In the genomic region with DNA sequence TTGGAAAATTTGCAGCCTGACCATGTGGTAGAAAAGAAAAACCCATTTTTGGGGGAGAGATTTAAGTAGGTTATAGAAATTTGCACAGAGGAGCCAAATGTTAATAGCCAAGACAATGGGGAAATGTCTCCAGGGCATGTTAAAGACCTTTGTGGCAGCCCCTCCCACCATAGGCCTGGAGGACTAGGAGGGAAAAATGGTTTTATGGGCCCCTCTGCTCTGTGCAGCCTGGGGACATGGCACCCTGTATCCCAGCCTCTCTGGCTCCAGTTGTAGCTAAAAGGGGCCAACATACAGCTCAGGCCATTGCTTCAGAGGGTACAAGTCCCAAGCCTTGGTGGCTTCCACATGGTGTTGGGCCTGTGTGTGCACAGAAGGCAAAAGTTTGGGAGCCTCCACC, we compare ENCODE assay signal across 7 cellular contexts.
"Had no signal": no experiment of that assay in that cellular context is flagged by ENCODE, and none has a peak within 500 bp of the region (broad histone marks: within the 10 kb centered on the region; RNA-seq: fewer than 3 reads in every experiment).

No MANE protein-coding gene starts in this region.

- FAIRE-seq: HepG2, K562 had no signal

- H3K4me3 ChIP-seq: K562 had no signal

- ATAC-seq: HepG2, K562 had no signal

- DNase-seq: IMR-90, KBM-7, KG1 had no signal

- H3K27ac ChIP-seq: HL-60, KMS-11 had no signal

- H3K4me2 ChIP-seq: KMS-11 had no signal
